In the genomic region with DNA sequence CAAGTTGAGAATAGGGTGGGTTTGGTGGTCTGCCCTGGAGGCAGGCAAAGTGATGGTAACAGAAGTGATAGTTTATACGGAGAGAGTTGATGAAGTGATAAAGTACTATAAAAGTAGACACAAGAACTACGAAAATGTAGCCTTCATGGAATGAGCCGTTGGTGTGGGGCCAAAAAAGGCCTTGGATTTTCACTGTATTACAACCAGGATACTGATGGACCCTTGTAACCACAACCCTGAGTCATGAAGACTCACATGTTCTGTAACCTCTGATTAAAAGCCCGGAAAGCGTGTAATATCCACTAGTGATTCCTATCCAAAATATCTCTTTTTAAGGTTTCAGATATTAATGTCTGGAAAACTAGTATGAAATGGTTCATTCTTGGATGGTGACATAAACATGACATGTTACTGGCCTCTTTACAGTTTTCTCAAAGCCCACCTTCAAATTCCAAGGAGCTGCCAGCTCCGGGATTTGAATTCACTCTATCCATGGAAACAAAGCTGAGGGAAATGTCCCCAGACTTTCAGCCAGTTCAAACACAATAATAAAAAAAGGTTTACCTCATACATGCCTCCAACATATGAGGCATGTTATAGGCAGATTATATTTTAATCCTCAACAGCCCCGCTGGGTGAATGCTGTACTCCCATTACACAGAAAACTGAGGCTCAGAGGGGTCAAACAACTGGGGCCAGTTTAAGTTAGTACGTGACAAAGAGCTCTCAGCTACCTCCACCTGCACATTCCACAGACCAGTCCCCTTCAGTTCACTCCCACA, we compare ENCODE assay signal across 1 cellular context.
TF ChIP-seq lines count a peak whose summit lies in the region.

No MANE protein-coding gene starts in this region.

TF ChIP-seq in GM23338, 12 proteins besides CTCF, POLR2A, EP300 and RAD21 (continued from another document):
- TF ChIP-seq, protein P1, sequence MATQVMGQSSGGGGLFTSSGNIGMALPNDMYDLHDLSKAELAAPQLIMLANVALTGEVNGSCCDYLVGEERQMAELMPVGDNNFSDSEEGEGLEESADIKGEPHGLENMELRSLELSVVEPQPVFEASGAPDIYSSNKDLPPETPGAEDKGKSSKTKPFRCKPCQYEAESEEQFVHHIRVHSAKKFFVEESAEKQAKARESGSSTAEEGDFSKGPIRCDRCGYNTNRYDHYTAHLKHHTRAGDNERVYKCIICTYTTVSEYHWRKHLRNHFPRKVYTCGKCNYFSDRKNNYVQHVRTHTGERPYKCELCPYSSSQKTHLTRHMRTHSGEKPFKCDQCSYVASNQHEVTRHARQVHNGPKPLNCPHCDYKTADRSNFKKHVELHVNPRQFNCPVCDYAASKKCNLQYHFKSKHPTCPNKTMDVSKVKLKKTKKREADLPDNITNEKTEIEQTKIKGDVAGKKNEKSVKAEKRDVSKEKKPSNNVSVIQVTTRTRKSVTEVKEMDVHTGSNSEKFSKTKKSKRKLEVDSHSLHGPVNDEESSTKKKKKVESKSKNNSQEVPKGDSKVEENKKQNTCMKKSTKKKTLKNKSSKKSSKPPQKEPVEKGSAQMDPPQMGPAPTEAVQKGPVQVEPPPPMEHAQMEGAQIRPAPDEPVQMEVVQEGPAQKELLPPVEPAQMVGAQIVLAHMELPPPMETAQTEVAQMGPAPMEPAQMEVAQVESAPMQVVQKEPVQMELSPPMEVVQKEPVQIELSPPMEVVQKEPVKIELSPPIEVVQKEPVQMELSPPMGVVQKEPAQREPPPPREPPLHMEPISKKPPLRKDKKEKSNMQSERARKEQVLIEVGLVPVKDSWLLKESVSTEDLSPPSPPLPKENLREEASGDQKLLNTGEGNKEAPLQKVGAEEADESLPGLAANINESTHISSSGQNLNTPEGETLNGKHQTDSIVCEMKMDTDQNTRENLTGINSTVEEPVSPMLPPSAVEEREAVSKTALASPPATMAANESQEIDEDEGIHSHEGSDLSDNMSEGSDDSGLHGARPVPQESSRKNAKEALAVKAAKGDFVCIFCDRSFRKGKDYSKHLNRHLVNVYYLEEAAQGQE (IDR thresholded peaks at IDR 0.05; ENCODE audit: unreplicated experiment) = no peak
- TF ChIP-seq STAT1 (IDR thresholded peaks at IDR 0.05; ENCODE audit: unreplicated experiment) (no peak), POLR2AphosphoS5 (IDR thresholded peaks at IDR 0.05; ENCODE audit: low read depth) (no peak), ZNF331 (CRISPR knock-in tag; IDR thresholded peaks at IDR 0.05; ENCODE audit: low read depth) (no peak)
TF ChIP-seq in GM23338: peak in this region for 0.
